Comparison of ENCODE assay signal across 8 cellular contexts in genomic region chr9:20658677-20659473, GRCh38. TPM values are rescaled to one million over a fixed set of nuclear protein-coding genes. Genes with fewer than 3 reads are reported as not detected.
DNase-seq lines count a peak whose midpoint lies in the region; ATAC-seq, FAIRE-seq and TF ChIP-seq lines count a peak whose summit lies in the region.

No MANE protein-coding gene starts in this region.

- CTCF ChIA-PET in PC-3 (lab: Charles Lee): no interaction called here

- H3K27me3 ChIP-seq in PC-3 (ENCODE audit: low read length) (no peaks in the 10 kb centered on the region), ovary (no peaks in the 10 kb centered on the region)

- H3K9ac ChIP-seq in PC-3 (ENCODE audit: low read length): peak overlapping the region; percentile 56

- H3F3A ChIP-seq in PC-3 (ENCODE audit: low read length, unreplicated experiment): no peaks in the 10 kb centered on the region

- peak; percentile 87 for FAIRE-seq in GM12891 (lab: Jason Lieb, UNC)

- H3K36me3 ChIP-seq in PC-3 (ENCODE audit: low read depth, low read length) (no peaks in the 10 kb centered on the region), ovary (no peaks in the 10 kb centered on the region)

- H3K9me3 ChIP-seq in PC-3 (ENCODE audit: low read length): no peaks in the 10 kb centered on the region
- H3K9me3 ChIP-seq in ovary: no peaks in the 10 kb centered on the region

- ATAC-seq in PC-3 (peak; percentile 63), HG03442 (IDR thresholded peaks at IDR 0.05; ENCODE audit: unreplicated experiment) (no peak), GM21619 (IDR thresholded peaks at IDR 0.05; ENCODE audit: unreplicated experiment) (no peak)

- TF ChIP-seq EP300 in ovary (IDR thresholded peaks at IDR 0.05): no peak

- H3K9me2 ChIP-seq in PC-3 (replicated peaks; ENCODE audit: low read length): no peaks in the 10 kb centered on the region

- TF ChIP-seq CTCF in PC-3 (conservative IDR thresholded peaks at IDR 0.05; ENCODE audit: low read depth, low read length) (no peak), epithelial cell of proximal tubule (conservative IDR thresholded peaks at IDR 0.05; ENCODE audit: low read depth, low read length) (no peak), ovary (IDR thresholded peaks at IDR 0.05) (no peak), GM20000 (IDR thresholded peaks at IDR 0.05; ENCODE audit: extremely low read depth, missing control alignments) (no peak)

- H3K4me2 ChIP-seq in PC-3 (ENCODE audit: low read length): peak overlapping the region; percentile 82

- H3K4me3 ChIP-seq in PC-3 (ENCODE audit: low read length): peak overlapping the region; percentile 70
- peak overlapping the region; percentile 52 for H3K4me3 ChIP-seq in epithelial cell of proximal tubule (ENCODE audit: low read depth, low read length)
- peak overlapping the region; percentile 48 for H3K4me3 ChIP-seq in ovary

- peak overlapping the region; percentile 73 for H2AFZ ChIP-seq in PC-3 (ENCODE audit: low read length)

- DNase-seq in GM12891 (ENCODE audit: insufficient read length, low spot score) (no peak), PC-3 (peak; percentile 20), epithelial cell of proximal tubule (ENCODE audit: low read depth) (no peak), ovary (no peak), erythroblast (lab: John Stamatoyannopoulos, UW) (no peak), GM20000 (ENCODE audit: low spot score) (no peak)

- H3K79me2 ChIP-seq in PC-3 (ENCODE audit: low read length): peaks cover 26% of the 10 kb centered on the region

- intact Hi-C loops in PC-3 (cut with micrococcal nuclease) (no loop called here), ovary (cut with DNase I) (no loop called here)

- H4K20me1 ChIP-seq in PC-3 (ENCODE audit: low read length): no peaks in the 10 kb centered on the region

- 68 to 78% (median 70%) methylated on average over 13 of the region's 13 CpGs for WGBS in ovary, 3 donors

- no peak overlapping the region; the same call in 1 of the 2 replicates for H3K27ac ChIP-seq in PC-3 (ENCODE audit: low read length)
- H3K27ac ChIP-seq in ovary: no peak overlapping the region

- TF ChIP-seq POLR2A in GM12891 (IDR thresholded peaks at IDR 0.05; ENCODE audit: low read depth, low read length): no peak
- no peak for TF ChIP-seq POLR2A in ovary (IDR thresholded peaks at IDR 0.05)
- TF ChIP-seq POLR2A in erythroblast (IDR thresholded peaks at IDR 0.05; ENCODE audit: low read length): no peak

- POLR2A ChIA-PET in PC-3 (lab: Charles Lee; ENCODE audit: unreplicated experiment): no interaction called here

- BruUV-seq in PC-3 (replicated peaks; lab: Mats Ljungman, UMichigan): TSS peak; percentile 74

- H3K4me1 ChIP-seq in PC-3 (ENCODE audit: insufficient read depth, low read length) (peaks cover 8% of the 10 kb centered on the region), ovary (ENCODE audit: insufficient read depth) (peaks cover 2% of the 10 kb centered on the region)

TF ChIP-seq in GM12891, 5 proteins besides CTCF, POLR2A, EP300 and RAD21:
- TF ChIP-seq POU2F2 (IDR thresholded peaks at IDR 0.05; ENCODE audit: low read depth, low read length) (no peak), TAF1 (IDR thresholded peaks at IDR 0.05; ENCODE audit: low read depth, low read length) (peak; percentile 47; the same call in 1 of the 2 replicates), PAX5 (IDR thresholded peaks at IDR 0.05; ENCODE audit: insufficient read depth, low read length, severe bottlenecking) (no peak), POLR2AphosphoS5 (IDR thresholded peaks at IDR 0.05; ENCODE audit: low read depth, low read length) (no peak), SPI1 (IDR thresholded peaks at IDR 0.05; ENCODE audit: low read depth, low read length) (no peak)

RNA-seq across cellular contexts. Expression of gene FOCAD, which starts 25.2 kb away (rescaled TPM):
- 23.2 TPM for polyA plus RNA-seq in GM12891 (2012; ENCODE audit: low read depth, missing spikeins)
- total RNA-seq in PC-3 (2014; rRNA removed) (35.1 and 38.4 TPM in 2 replicates), epithelial cell of proximal tubule (30.0 and 32.7 TPM in 2 replicates), ovary (10 to 100 TPM; 16.2 to 39.2 (median 29.6) TPM)
- 10 to 100 TPM in 1 of 2 donors, 1 to 10 TPM in 1; 5.4 to 18.8 TPM for polyA plus RNA-seq in ovary

RNA-seq across cellular contexts. Expression of gene MLLT3, which starts 36.6 kb away (rescaled TPM):
- 34.2 TPM for polyA plus RNA-seq in GM12891 (2012; ENCODE audit: low read depth, missing spikeins)
- 6.4 and 7.1 TPM in 2 replicates for total RNA-seq in PC-3 (2014; rRNA removed)
- total RNA-seq in epithelial cell of proximal tubule: 29.3 and 44.3 TPM in 2 replicates
- total RNA-seq in ovary: 10 to 100 TPM in 6 of 7 donors, 1 to 10 TPM in 1; 8.7 to 15.4 (median 13.8) TPM
- 10 to 100 TPM; 10.5 to 14.3 TPM for polyA plus RNA-seq in ovary
